Comparison of ENCODE assay signal across 16 cellular contexts in the genomic region with DNA sequence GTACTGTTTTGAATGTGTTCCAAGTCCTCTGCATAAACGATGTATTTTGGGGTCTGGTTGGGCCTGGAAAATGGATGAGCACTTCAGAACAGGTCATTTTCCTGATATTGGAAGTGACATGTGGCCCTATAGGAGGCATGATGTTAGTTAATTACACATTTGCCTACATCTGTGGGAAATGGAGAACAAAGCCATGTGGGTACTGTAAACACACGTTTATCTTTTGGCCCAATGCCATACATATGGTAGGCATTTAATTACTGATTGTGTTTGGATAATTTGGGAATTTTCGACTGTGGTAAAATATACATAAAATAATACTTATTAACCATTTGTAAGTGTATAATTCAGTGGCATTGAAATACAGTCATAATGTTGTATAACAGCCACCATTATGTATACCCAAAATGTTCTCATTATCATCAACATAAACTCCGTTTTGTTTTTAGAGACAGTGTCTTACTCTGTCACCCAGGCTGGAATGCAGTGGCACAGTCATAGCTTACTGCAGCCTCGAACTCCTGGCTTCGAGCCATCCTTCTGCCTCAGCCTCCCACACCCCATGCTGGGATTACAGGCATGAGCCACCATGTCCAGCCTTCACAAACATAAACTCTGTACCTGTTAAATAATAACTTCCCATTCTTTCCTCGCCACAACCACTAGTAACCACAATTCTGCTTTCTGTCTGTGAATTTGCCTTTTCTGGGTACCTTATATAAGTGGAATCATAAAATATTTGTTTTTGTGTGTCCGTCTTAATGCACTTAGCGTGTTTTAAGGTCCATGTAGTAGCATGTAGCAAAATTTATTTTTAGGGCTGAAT. TPM values are rescaled to one million over a fixed set of nuclear protein-coding genes. Genes with fewer than 3 reads are reported as not detected.
DNase-seq lines count a peak whose midpoint lies in the region; TF ChIP-seq lines count a peak whose summit lies in the region.
"Had no signal": no experiment of that assay in that cellular context is flagged by ENCODE, and none has a peak within 500 bp of the region (broad histone marks: within the 10 kb centered on the region; RNA-seq: fewer than 3 reads in every experiment).

No MANE protein-coding gene starts in this region.

- DNase-seq in NCI-H1417 (lab: John Stamatoyannopoulos, UW) (peak in 2 of 3 experiments; percentile 17 to 72), NCI-H1417 treated with DMSO at 0.1 percent for 48 hours (lab: John Stamatoyannopoulos, UW) (no peak), NCI-H1694 treated with DMSO at 0.1 percent for 48 hours (lab: John Stamatoyannopoulos, UW) (peak; percentile 39), cardiac fibroblast (ENCODE audit: low read depth in 2 of 2) (peak; percentile 4 to 46), renal cortical epithelial cell (ENCODE audit: low read depth) (peak; percentile 54), posterior vena cava (ENCODE audit: low spot score) (no peak), NCI-H2029 treated with DMSO at 0.1 percent for 48 hours (lab: John Stamatoyannopoulos, UW) (no peak)
- no peak for DNase-seq in activated CD4-positive, CD25-positive, alpha-beta regulatory T cell treated with anti-CD3 and anti-CD28 coated beads, Interleukin-2, amount 50 U/mL, for 72 hours
- DNase-seq: 8988T; activated gamma-delta T cell; stimulated activated CD8-positive, alpha-beta memory T cell treated with anti-CD3 and anti-CD28 coated beads, Interleukin-4, amount 100 ng/mL, for 48 hours; testis had no signal

- no peak overlapping the region for H3K4me3 ChIP-seq in cardiac fibroblast (replicated peaks in 1 of 2; ENCODE audit: low read depth in 2 of 2, low read length in 2 of 2)
- H3K4me3 ChIP-seq: ascending aorta, GM12878, testis had no signal

- TF ChIP-seq CTCF in cardiac fibroblast (IDR thresholded peaks at IDR 0.05; ENCODE audit: low read depth, low read length), result no peak

- intact Hi-C loops in posterior vena cava (cut with DNase I), result loop anchor here in 1 of 2 donors (5.0 kb wide), 2 partner anchors 78 to 93 kb away; no protein-coding TSS in a partner anchor

RNA-seq across cellular contexts. Expression of gene RNPEP, which starts 11.9 kb away (rescaled TPM):
- total RNA-seq in renal cortical epithelial cell (91.0 and 104 TPM in 2 replicates), posterior vena cava (10 to 100 TPM; 29.1 to 38.7 TPM)

RNA-seq across cellular contexts. Expression of gene TIMM17A, which starts 15.2 kb away (rescaled TPM):
- total RNA-seq in renal cortical epithelial cell, result 72.0 and 127 TPM in 2 replicates
- total RNA-seq in posterior vena cava, result 10 to 100 TPM; 38.8 to 47.5 TPM

RNA-seq across cellular contexts. Expression of gene LMOD1, which starts 24.2 kb away (rescaled TPM):
- total RNA-seq in renal cortical epithelial cell (0.17 and 0.25 TPM in 2 replicates), posterior vena cava (100 to 1,000 TPM; 297 to 440 TPM)
- total RNA-seq: lung microvascular endothelial cell; natural killer cell treated with Interleukin-12 subunit alpha and Interleukin-12 subunit beta and Interleukin-15 and Interleukin-18, amount 100 ng/mL, for 72 hours had no signal

RNA-seq across cellular contexts. Expression of gene ELF3, which starts 39.8 kb away (rescaled TPM):
- total RNA-seq in renal cortical epithelial cell (277 and 307 TPM in 2 replicates), posterior vena cava (under 1 TPM; 0.37 to 0.48 TPM)

Comparison
In these comparisons a context has a peak if more than half of its experiments do, and no peak if none do; other contexts are left out.
1. DNase-seq: peak in NCI-H1417 (2 of 3), NCI-H1694 treated with DMSO at 0.1 percent for 48 hours (single experiment), cardiac fibroblast (2 of 2) and renal cortical epithelial cell (single experiment); none in NCI-H1417 treated with DMSO at 0.1 percent for 48 hours (single experiment), posterior vena cava (single experiment), activated CD4-positive, CD25-positive, alpha-beta regulatory T cell treated with anti-CD3 and anti-CD28 coated beads, Interleukin-2, amount 50 U/mL, for 72 hours (single experiment) and NCI-H2029 treated with DMSO at 0.1 percent for 48 hours (single experiment).
2. RNA of gene LMOD1, which starts 24.2 kb away (total RNA-seq): 297 to 440 TPM in posterior vena cava; 0.17 to 0.25 TPM in renal cortical epithelial cell; every median in the first group is over 100 times any median in the second.